ENCODE assay signal across 20 cellular contexts in genomic region chr9:126524353-126525077, GRCh38.
DNase-seq lines count a peak whose midpoint lies in the region; TF ChIP-seq lines count a peak whose summit lies in the region.
"Had no signal": no experiment of that assay in that cellular context is flagged by ENCODE, and none has a peak within 500 bp of the region (broad histone marks: within the 10 kb centered on the region; RNA-seq: fewer than 3 reads in every experiment).

No MANE protein-coding gene starts in this region.

- DNase-seq in activated T-cell treated with anti-CD3 and anti-CD28 coated beads, Interleukin-2, amount 50 U/mL, for 24 hours, result no peak
- no peak for DNase-seq in activated T-cell treated with anti-CD3 and anti-CD28 coated beads, Interleukin-2, amount 50 U/mL, for 1 hour
- no peak for DNase-seq in immature natural killer cell
- DNase-seq in posterior vena cava (ENCODE audit: low spot score), result peak; percentile 48
- DNase-seq in dedifferentiated amniotic fluid mesenchymal stem cell (ENCODE audit: extremely low spot score), result no peak
- DNase-seq in SK-N-SH, result no peak
- DNase-seq in NCI-H82 (lab: John Stamatoyannopoulos, UW), result no peak
- DNase-seq: C1 segment of cervical spinal cord, HCEC 1CT, hippocampal formation, MG63, NCI-H187 treated with DMSO at 0.1 percent for 48 hours, small intestine had no signal

- no peak for TF ChIP-seq CTCF in Loucy (conservative IDR thresholded peaks at IDR 0.05; ENCODE audit: low read length)
- TF ChIP-seq CTCF in SK-N-SH (IDR thresholded peaks at IDR 0.05), result no peak

- H3K4me1 ChIP-seq in Loucy (ENCODE audit: insufficient read depth, low read length, poor library complexity, severe bottlenecking), result peaks cover 29% of the 10 kb centered on the region
- peaks cover 0 to 79% of the 10 kb centered on the region in 2 experiments; a peak in 2 of 4 replicates for H3K4me1 ChIP-seq in SK-N-SH (ENCODE audit: control insufficient read depth in 1 of 2, insufficient read depth in 2 of 2, low read depth in 1 of 2, low read length in 1 of 2)
- H3K4me1 ChIP-seq: A549, body of pancreas had no signal

- H3K9me2 ChIP-seq in Loucy (replicated peaks; ENCODE audit: low read depth, low read length) (no peaks in the 10 kb centered on the region), SK-N-SH (no peaks in the 10 kb centered on the region)

- WGBS in SK-N-SH (ENCODE audit: low lambda C conversion rate), result 65% methylated on average over 10 of the region's 13 CpGs

- H3K36me3 ChIP-seq in Loucy (ENCODE audit: insufficient read depth, low read length) (no peaks in the 10 kb centered on the region), SK-N-SH (replicated peaks in 1 of 2; ENCODE audit: control insufficient read depth in 1 of 2, insufficient read depth in 2 of 2, low read length in 1 of 2) (no peaks in the 10 kb centered on the region)
- H3K36me3 ChIP-seq: MG63, vagina had no signal

- H3K27ac ChIP-seq in SK-N-SH (ENCODE audit: low read depth in 2 of 2, low read length in 1 of 2), result no peak overlapping the region; a peak in 1 of 4 replicates
- H3K27ac ChIP-seq: A549, body of pancreas, vagina had no signal

- TF ChIP-seq EP300 in SK-N-SH (IDR thresholded peaks at IDR 0.05; ENCODE audit: borderline replicate concordance in 1 of 2, low read depth in 1 of 2, low read length in 1 of 2), result no peak

- peaks cover 4% of the 10 kb centered on the region for H4K20me1 ChIP-seq in Loucy (ENCODE audit: insufficient read depth, low read length, poor library complexity, severe bottlenecking)
- no peaks in the 10 kb centered on the region for H4K20me1 ChIP-seq in SK-N-SH (ENCODE audit: insufficient read depth)

- H3K9me3 ChIP-seq in Loucy (ENCODE audit: insufficient read depth, low read depth, low read length) (no peaks in the 10 kb centered on the region), SK-N-SH (no peaks in the 10 kb centered on the region)
- H3K9me3 ChIP-seq: A549, body of pancreas, MG63, vagina had no signal

- intact Hi-C loops in posterior vena cava (cut with DNase I), result no loop called here

- POLR2A ChIA-PET in SK-N-SH (lab: Yijun Ruan, JAX), result no interaction called here

- H3K27ac Mint-ChIP-seq in activated T-cell treated with anti-CD3 and anti-CD28 coated beads, Interleukin-2, amount 50 U/mL, for 24 hours, result peak overlapping the region; percentile 63
- peak overlapping the region in 1 of 6 donors; percentile 57 for H3K27ac Mint-ChIP-seq in immature natural killer cell
- H3K27ac Mint-ChIP-seq: activated CD4-positive, alpha-beta T cell treated with anti-CD3 and anti-CD28 coated beads for 36 hours; activated naive CD4-positive, alpha-beta T cell treated with anti-CD3 and anti-CD28 coated beads, Interleukin-2, amount 50 U/mL, for 24 hours; nephron had no signal

- no peak for TF ChIP-seq RAD21 in SK-N-SH (IDR thresholded peaks at IDR 0.05; ENCODE audit: low read length)

- H2AFZ ChIP-seq in Loucy (ENCODE audit: low read length) (no peak overlapping the region), SK-N-SH (ENCODE audit: low read depth) (no peak overlapping the region)

- H3K79me2 ChIP-seq in Loucy (ENCODE audit: insufficient read depth, low read length), result peaks cover 100% of the 10 kb centered on the region
- no peaks in the 10 kb centered on the region for H3K79me2 ChIP-seq in SK-N-SH (ENCODE audit: insufficient read depth)

- H3K27me3 Mint-ChIP-seq in activated T-cell treated with anti-CD3 and anti-CD28 coated beads, Interleukin-2, amount 50 U/mL, for 24 hours, result peaks cover 43% of the 10 kb centered on the region
- peaks cover 2 to 10% (median 5%) of the 10 kb centered on the region in 3 donors for H3K27me3 Mint-ChIP-seq in immature natural killer cell (ENCODE audit: low read depth in 3 of 3)

- peaks cover 33% of the 10 kb centered on the region for H3K4me1 Mint-ChIP-seq in activated T-cell treated with anti-CD3 and anti-CD28 coated beads, Interleukin-2, amount 50 U/mL, for 24 hours (ENCODE audit: low read depth)
- H3K4me1 Mint-ChIP-seq in immature natural killer cell, result peaks cover 22 to 25% of the 10 kb centered on the region in 2 donors

- peak overlapping the region; percentile 79 for H3K4me2 ChIP-seq in Loucy (ENCODE audit: low read depth, low read length, poor library complexity, severe bottlenecking)
- H3K4me2 ChIP-seq in SK-N-SH, result no peak overlapping the region
- H3K4me2 ChIP-seq: A549 had no signal

- no peaks in the 10 kb centered on the region for H3K9me3 Mint-ChIP-seq in activated T-cell treated with anti-CD3 and anti-CD28 coated beads, Interleukin-2, amount 50 U/mL, for 24 hours
- H3K9me3 Mint-ChIP-seq in immature natural killer cell, result no peaks in the 10 kb centered on the region
- H3K9me3 Mint-ChIP-seq: activated naive CD4-positive, alpha-beta T cell treated with anti-CD3 and anti-CD28 coated beads, Interleukin-2, amount 50 U/mL, for 24 hours; nephron had no signal

- H3K36me3 Mint-ChIP-seq in activated T-cell treated with anti-CD3 and anti-CD28 coated beads, Interleukin-2, amount 50 U/mL, for 24 hours (ENCODE audit: low read depth), result no peaks in the 10 kb centered on the region
- no peaks in the 10 kb centered on the region for H3K36me3 Mint-ChIP-seq in immature natural killer cell
- H3K36me3 Mint-ChIP-seq: activated naive CD4-positive, alpha-beta T cell treated with anti-CD3 and anti-CD28 coated beads, Interleukin-2, amount 50 U/mL, for 24 hours had no signal

- H3F3A ChIP-seq in Loucy (ENCODE audit: low read depth), result no peaks in the 10 kb centered on the region
- H3F3A ChIP-seq in SK-N-SH (replicated peaks; ENCODE audit: insufficient read depth), result no peaks in the 10 kb centered on the region

- CTCF ChIA-PET in SK-N-SH (lab: Yijun Ruan, JAX), result interaction anchor here (3.0 to 21.2 kb wide), 2 partner anchors 24 to 27 kb away, joined by 15 to 473 read pairs; no protein-coding TSS in a partner anchor

- no peak overlapping the region for H3K4me3 Mint-ChIP-seq in activated T-cell treated with anti-CD3 and anti-CD28 coated beads, Interleukin-2, amount 50 U/mL, for 24 hours
- H3K4me3 Mint-ChIP-seq in immature natural killer cell, result peak overlapping the region in 3 of 5 donors; percentile 54 to 81 (median 80)
- H3K4me3 Mint-ChIP-seq: nephron had no signal

- peak overlapping the region; percentile 27 for H3K9ac ChIP-seq in Loucy (ENCODE audit: low read depth, low read length, poor library complexity, severe bottlenecking)
- H3K9ac ChIP-seq in SK-N-SH, result no peak overlapping the region

- H3K27me3 ChIP-seq in Loucy (ENCODE audit: insufficient read depth, low read length, poor library complexity, severe bottlenecking) (no peaks in the 10 kb centered on the region), SK-N-SH (ENCODE audit: insufficient read depth) (peaks cover 19% of the 10 kb centered on the region; the same call in 1 of the 2 replicates)
- H3K27me3 ChIP-seq: MG63, vagina had no signal

- H3K4me3 ChIP-seq in Loucy (ENCODE audit: low read length, poor library complexity, severe bottlenecking) (peak overlapping the region; percentile 83), SK-N-SH (ENCODE audit: low read depth in 2 of 2, low read length in 1 of 2) (no peak overlapping the region)
- H3K4me3 ChIP-seq: A549, body of pancreas, MG63, vagina had no signal

TF ChIP-seq in SK-N-SH, 30 proteins besides CTCF, POLR2A, EP300 and RAD21 (continues in another document):
- TF ChIP-seq TEAD4 (IDR thresholded peaks at IDR 0.05; ENCODE audit: borderline replicate concordance, insufficient read depth) (no peak), SMC3 (IDR thresholded peaks at IDR 0.05; ENCODE audit: low read depth, low read length) (no peak), IRF3 (IDR thresholded peaks at IDR 0.05; ENCODE audit: low read depth, low read length) (no peak), USF1 (IDR thresholded peaks at IDR 0.05; ENCODE audit: borderline replicate concordance, low read depth) (no peak), RCOR1 (IDR thresholded peaks at IDR 0.05; ENCODE audit: low read length) (no peak), EZH2phosphoT487 (IDR thresholded peaks at IDR 0.05; ENCODE audit: borderline replicate concordance, low read depth) (no peak), MXI1 (IDR thresholded peaks at IDR 0.05; ENCODE audit: low read depth, low read length) (no peak), NRF1 (IDR thresholded peaks at IDR 0.05; ENCODE audit: low read depth, low read length) (no peak), PBX3 (IDR thresholded peaks at IDR 0.05) (no peak), NFIC (IDR thresholded peaks at IDR 0.05; ENCODE audit: borderline replicate concordance) (no peak), USF2 (IDR thresholded peaks at IDR 0.05; ENCODE audit: borderline replicate concordance, low read depth, low read length) (no peak)
